In the genomic region with DNA sequence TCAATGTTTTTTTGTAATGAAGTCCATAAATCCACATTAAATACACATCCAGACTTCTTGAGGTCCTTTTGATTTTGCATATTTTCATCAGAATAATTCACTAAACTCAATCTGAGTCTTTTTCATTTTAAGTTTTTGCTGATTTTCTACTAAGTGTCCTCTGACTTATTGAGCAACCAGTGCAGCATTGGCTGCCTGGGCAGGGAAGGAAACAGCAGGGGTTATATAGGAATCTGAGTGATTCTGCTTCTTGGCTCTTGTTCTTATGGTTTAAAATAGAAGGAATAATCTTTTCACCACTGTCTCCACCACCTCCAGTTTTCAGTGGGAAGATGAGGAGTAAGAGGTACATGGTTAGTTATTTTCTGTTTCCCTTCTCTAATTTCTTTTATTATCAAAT, we compare ENCODE assay signal across 14 cellular contexts.
"Had no signal": no experiment of that assay in that cellular context is flagged by ENCODE, and none has a peak within 500 bp of the region (broad histone marks: within the 10 kb centered on the region; RNA-seq: fewer than 3 reads in every experiment).

No MANE protein-coding gene starts in this region.

- H3K4me1 ChIP-seq: left ventricle myocardium inferior, right lobe of liver, spleen had no signal

- ATAC-seq: activated naive CD8-positive, alpha-beta T cell treated with anti-CD3 and anti-CD28 coated beads, Interleukin-2, amount 50 U/mL, for 24 hours; activated T-helper 17 cell treated with anti-CD3 and anti-CD28 coated beads, Interleukin-2, amount 50 U/mL, for 72 hours; right lobe of liver had no signal

- DNase-seq: activated CD4-positive, alpha-beta T cell treated with anti-CD3 and anti-CD28 coated beads, Interleukin-2, amount 10 ng/mL, durations not matched to agents 7 days and 5 days; activated CD4-positive, CD25-positive, alpha-beta regulatory T cell; activated naive CD4-positive, alpha-beta T cell treated with anti-CD3 and anti-CD28 coated beads for 36 hours; activated naive CD8-positive, alpha-beta T cell treated with anti-CD3 and anti-CD28 coated beads, Interleukin-2, amount 50 U/mL, for 24 hours; cortex of kidney; effector CD4-positive, alpha-beta T cell; hypothalamus; left ventricle myocardium inferior; naive B cell; ovary; right lobe of liver; spleen; SW 1271 had no signal

- H3K27ac ChIP-seq: left ventricle myocardium inferior, right lobe of liver, spleen had no signal

- H3K36me3 ChIP-seq: left ventricle myocardium inferior, ovary, right lobe of liver, spleen had no signal

- H3K27me3 ChIP-seq: ovary, right lobe of liver, spleen had no signal

- H3K9me3 ChIP-seq: left ventricle myocardium inferior, ovary, right lobe of liver, spleen had no signal

- H3K4me3 ChIP-seq: left ventricle myocardium inferior, ovary, right lobe of liver, spleen had no signal
